25 cellular contexts compared by ENCODE assay signal in genomic region chr14:21654215-21654614, GRCh38. TPM values are rescaled to one million over a fixed set of nuclear protein-coding genes. Genes with fewer than 3 reads are reported as not detected.
DNase-seq lines count a peak whose midpoint lies in the region; ATAC-seq, FAIRE-seq and TF ChIP-seq lines count a peak whose summit lies in the region.
"Had no signal": no experiment of that assay in that cellular context is flagged by ENCODE, and none has a peak within 500 bp of the region (broad histone marks: within the 10 kb centered on the region; RNA-seq: fewer than 3 reads in every experiment).

No MANE protein-coding gene starts in this region.

- BruUV-seq in HepG2 (replicated peaks; lab: Mats Ljungman, UMichigan) = no TSS peak

- H3K4me2 ChIP-seq in HepG2 (ENCODE audit: low read depth, low read length) = no peak overlapping the region

- H3K27ac Mint-ChIP-seq in glutamatergic neuron (ENCODE audit: unreplicated experiment) = no peak overlapping the region
- H3K27ac Mint-ChIP-seq: CD4-positive, alpha-beta memory T cell had no signal

- WGBS in HepG2 (ENCODE audit: low lambda C conversion rate) = 46% methylated on average over 5 of the region's 5 CpGs
- WGBS in right lobe of liver (ENCODE audit: insufficient coverage, low coverage, low lambda C conversion rate, missing lambda C conversion rate) = 79% methylated on average over 5 of the region's 5 CpGs

- H3K9ac ChIP-seq in HepG2 (ENCODE audit: insufficient read depth, low read depth, low read length) (no peak overlapping the region), colonic mucosa (ENCODE audit: low read depth in 2 of 2, low read length in 2 of 2) (no peak overlapping the region)
- H3K9ac ChIP-seq: GM23248 had no signal

- H3K36me3 Mint-ChIP-seq in glutamatergic neuron (ENCODE audit: unreplicated experiment) = no peaks in the 10 kb centered on the region
- H3K36me3 Mint-ChIP-seq: CD4-positive, alpha-beta memory T cell had no signal

- no peak overlapping the region for H3K27ac ChIP-seq in HepG2 (ENCODE audit: extremely low read length, insufficient read depth, low read length)
- H3K27ac ChIP-seq in right lobe of liver = no peak overlapping the region
- H3K27ac ChIP-seq in colonic mucosa = peak overlapping the region; percentile 7
- H3K27ac ChIP-seq: 22Rv1, GM23248 had no signal

- H3K36me3 ChIP-seq in HepG2 (replicated peaks in 1 of 2; ENCODE audit: control insufficient read depth in 1 of 2, insufficient read depth in 2 of 2, low read length in 2 of 2) (no peaks in the 10 kb centered on the region), right lobe of liver (no peaks in the 10 kb centered on the region), colonic mucosa (no peaks in the 10 kb centered on the region)

- CTCF ChIA-PET in HepG2 (lab: Yijun Ruan, JAX; ENCODE audit: low intra/inter-chr PET ratio, low total read pairs) = no interaction called here

- no peak for TF ChIP-seq RAD21 in HepG2 (CRISPR knock-in tag; IDR thresholded peaks at IDR 0.05)

- H3K9me3 Mint-ChIP-seq in glutamatergic neuron (ENCODE audit: unreplicated experiment) = peaks cover 3% of the 10 kb centered on the region

- intact Hi-C loops in HepG2 (cut with micrococcal nuclease; ENCODE audit: unreplicated experiment) (no loop called here), right lobe of liver (cut with DNase I) (no loop called here), colonic mucosa (cut with DNase I) (no loop called here)

- POLR2A ChIA-PET in HepG2 (lab: Yijun Ruan, JAX) = no interaction called here

- H3K4me3 Mint-ChIP-seq in glutamatergic neuron (ENCODE audit: unreplicated experiment) = no peak overlapping the region
- H3K4me3 Mint-ChIP-seq: CD4-positive, alpha-beta memory T cell had no signal

- DNase-seq in HepG2 (ENCODE audit: low spot score) (no peak), right lobe of liver (no peak), colonic mucosa (no peak), urothelium cell line (ENCODE audit: low spot score) (no peak), glutamatergic neuron (no peak)
- DNase-seq: ACHN; C1 segment of cervical spinal cord; Calu3; CD4-positive, alpha-beta memory T cell; COR-L47; DMS53; DMS79 treated with DMSO at 0.1 percent for 48 hours; GF-D8; GM23248; H7; HCEC 1CT had no signal

- TF ChIP-seq POLR2A in HepG2 (IDR thresholded peaks at IDR 0.05; ENCODE audit: insufficient read depth in 1 of 2, low read depth in 2 of 2, low read length in 2 of 2) (no peak), right lobe of liver (IDR thresholded peaks at IDR 0.05) (no peak)

- H3K27me3 Mint-ChIP-seq in glutamatergic neuron (ENCODE audit: unreplicated experiment) = no peaks in the 10 kb centered on the region

- in situ Hi-C loops in HepG2 (cut with HindIII; ENCODE audit: extremely low pct_ligation_motif_present, low pct_unique_long_range_greater_than_20kb) = no loop called here

- H3K79me2 ChIP-seq in HepG2 (ENCODE audit: insufficient read depth, low read length) = no peaks in the 10 kb centered on the region

- TF ChIP-seq EP300 in HepG2 (IDR thresholded peaks at IDR 0.05; ENCODE audit: low read depth in 2 of 2, low read length in 2 of 2) (no peak), HepG2 (CRISPR knock-in tag; IDR thresholded peaks at IDR 0.05; ENCODE audit: borderline replicate concordance) (no peak)

- no peaks in the 10 kb centered on the region for H3K4me1 ChIP-seq in HepG2 (ENCODE audit: insufficient read depth, low read length)
- H3K4me1 ChIP-seq in right lobe of liver = no peaks in the 10 kb centered on the region
- no peaks in the 10 kb centered on the region for H3K4me1 ChIP-seq in colonic mucosa

- H3K9me3 ChIP-seq in HepG2 (ENCODE audit: low read length) (no peaks in the 10 kb centered on the region), right lobe of liver (no peaks in the 10 kb centered on the region), colonic mucosa (no peaks in the 10 kb centered on the region)

- no peak overlapping the region for H2AFZ ChIP-seq in HepG2 (ENCODE audit: low read length)
- H2AFZ ChIP-seq: GM23248 had no signal

- no peak for ATAC-seq in HepG2
- ATAC-seq in right lobe of liver = no peak
- no peak for ATAC-seq in GM19455 (IDR thresholded peaks at IDR 0.05; ENCODE audit: unreplicated experiment)

- no peak for TF ChIP-seq CTCF in HepG2 (CRISPR knock-in tag; IDR thresholded peaks at IDR 0.05)
- TF ChIP-seq CTCF in right lobe of liver (IDR thresholded peaks at IDR 0.05) = no peak
- no peak for TF ChIP-seq CTCF in colonic mucosa (IDR thresholded peaks at IDR 0.05)
- no peak for TF ChIP-seq CTCF in glutamatergic neuron (IDR thresholded peaks at IDR 0.05; ENCODE audit: partially characterized antibody, unreplicated experiment)

- H3K4me1 Mint-ChIP-seq in glutamatergic neuron (ENCODE audit: low read depth, unreplicated experiment) = no peaks in the 10 kb centered on the region
- H3K4me1 Mint-ChIP-seq: CD4-positive, alpha-beta memory T cell had no signal

- no peaks in the 10 kb centered on the region; a peak in 1 of 5 replicates for H3K27me3 ChIP-seq in HepG2 (ENCODE audit: control insufficient read depth in 1 of 2, insufficient read depth in 2 of 2, low read length in 2 of 2)
- no peaks in the 10 kb centered on the region for H3K27me3 ChIP-seq in right lobe of liver
- H3K27me3 ChIP-seq in colonic mucosa = no peaks in the 10 kb centered on the region

- H4K20me1 ChIP-seq in HepG2 (ENCODE audit: insufficient read depth, low read length) = no peaks in the 10 kb centered on the region

- FAIRE-seq in HepG2 (lab: Jason Lieb, UNC) (no peak), urothelium cell line (lab: Jason Lieb, UNC) (peak; percentile 32)
- FAIRE-seq: A204.1, GM12891, GM18507, H1 had no signal

- H3K4me3 ChIP-seq in HepG2 (replicated peaks in 1 of 3; ENCODE audit: insufficient read depth in 1 of 3, low read depth in 2 of 3, low read length in 3 of 3) = no peak overlapping the region
- no peak overlapping the region for H3K4me3 ChIP-seq in right lobe of liver
- no peak overlapping the region for H3K4me3 ChIP-seq in colonic mucosa
- H3K4me3 ChIP-seq: GM23248 had no signal

RNA-seq across cellular contexts. Expression of gene OR4E2, which starts 0.6 kb away (rescaled TPM):
- total RNA-seq in HepG2 (2016; rRNA removed; fragmentation: Illumina TruSeq; extraction: Trizol) = not detected in 2 replicates
- total RNA-seq in HepG2 (2016; cell fraction: cytosol; rRNA removed; fragmentation: Illumina TruSeq; extraction: Trizol; ENCODE audit: low read depth) = not detected in 2 replicates
- not detected in 2 replicates for total RNA-seq in HepG2 (2016; cell fraction: insoluble cytoplasmic fraction; rRNA removed; fragmentation: Illumina TruSeq; extraction: Trizol)
- not detected in 2 replicates for total RNA-seq in HepG2 (2016; cell fraction: membrane; rRNA removed; fragmentation: Illumina TruSeq; extraction: Trizol)
- not detected in 2 replicates for total RNA-seq in HepG2 (2016; cell fraction: nucleus; rRNA removed; fragmentation: Illumina TruSeq; extraction: Trizol)
- polyA plus RNA-seq in HepG2 (2011; rRNA removed) = not detected in 2 replicates
- polyA plus RNA-seq in HepG2 (2011; cell fraction: cytosol; rRNA removed) = not detected in 2 replicates
- not detected in 2 replicates for polyA plus RNA-seq in HepG2 (2011; cell fraction: nucleus; rRNA removed)
- polyA plus RNA-seq in HepG2 (2012) = not detected in 2 replicates
- polyA plus RNA-seq in HepG2 (2016; cell fraction: cytosol; fragmentation: Illumina TruSeq; extraction: Trizol; ENCODE audit: low read depth) = not detected in 2 replicates
- not detected in 2 replicates for polyA plus RNA-seq in HepG2 (2016; cell fraction: insoluble cytoplasmic fraction; fragmentation: Illumina TruSeq; extraction: Trizol; ENCODE audit: low read depth)
- polyA plus RNA-seq in HepG2 (2016; cell fraction: membrane; fragmentation: Illumina TruSeq; extraction: Trizol; ENCODE audit: low read depth) = not detected in 2 replicates
- polyA plus RNA-seq in HepG2 (2016; cell fraction: nucleus; fragmentation: Illumina TruSeq; extraction: Trizol; ENCODE audit: insufficient read depth, low read depth) = not detected in 2 replicates
- polyA minus RNA-seq in HepG2 (2011; rRNA and poly(A)+ RNA removed; ENCODE audit: low replicate concordance) = not detected in 2 replicates
- not detected in 2 replicates for polyA minus RNA-seq in HepG2 (2011; cell fraction: cytosol; rRNA and poly(A)+ RNA removed)
- polyA minus RNA-seq in HepG2 (2011; cell fraction: nucleus; rRNA and poly(A)+ RNA removed) = not detected in 2 replicates
- not detected for total RNA-seq in right lobe of liver
- total RNA-seq in colonic mucosa = not detected
- total RNA-seq in glutamatergic neuron (ENCODE audit: unreplicated experiment) = not detected
- total RNA-seq: Calu3; CD4-positive, alpha-beta memory T cell; Daoy; G401; GM23248; H1; H7 had no signal
- polyA plus RNA-seq: BJ; CD4-positive, alpha-beta memory T cell; GM23248; H1 had no signal

RNA-seq across cellular contexts. Expression of gene OR4E1, which starts 19.4 kb away (rescaled TPM):
- total RNA-seq in HepG2 (2016; rRNA removed; fragmentation: Illumina TruSeq; extraction: Trizol) (not detected in 2 replicates), right lobe of liver (not detected), colonic mucosa (under 1 TPM in 1 of 2 donors, not detected in 1; 0.05 TPM), glutamatergic neuron (ENCODE audit: unreplicated experiment) (not detected)
- not detected in 2 replicates for total RNA-seq in HepG2 (2016; cell fraction: cytosol; rRNA removed; fragmentation: Illumina TruSeq; extraction: Trizol; ENCODE audit: low read depth)
- not detected in 2 replicates for total RNA-seq in HepG2 (2016; cell fraction: insoluble cytoplasmic fraction; rRNA removed; fragmentation: Illumina TruSeq; extraction: Trizol)
- not detected in 2 replicates for total RNA-seq in HepG2 (2016; cell fraction: membrane; rRNA removed; fragmentation: Illumina TruSeq; extraction: Trizol)
- not detected in 2 replicates for total RNA-seq in HepG2 (2016; cell fraction: nucleus; rRNA removed; fragmentation: Illumina TruSeq; extraction: Trizol)
- polyA plus RNA-seq in HepG2 (2011; rRNA removed) = not detected in 2 replicates
- polyA plus RNA-seq in HepG2 (2011; cell fraction: cytosol; rRNA removed) = not detected in 2 replicates
- polyA plus RNA-seq in HepG2 (2011; cell fraction: nucleus; rRNA removed) = not detected in 2 replicates
- not detected in 2 replicates for polyA plus RNA-seq in HepG2 (2012)
- polyA plus RNA-seq in HepG2 (2016; cell fraction: cytosol; fragmentation: Illumina TruSeq; extraction: Trizol; ENCODE audit: low read depth) = not detected in 2 replicates
- polyA plus RNA-seq in HepG2 (2016; cell fraction: insoluble cytoplasmic fraction; fragmentation: Illumina TruSeq; extraction: Trizol; ENCODE audit: low read depth) = not detected in 2 replicates
- polyA plus RNA-seq in HepG2 (2016; cell fraction: membrane; fragmentation: Illumina TruSeq; extraction: Trizol; ENCODE audit: low read depth) = not detected in 2 replicates
- not detected in 2 replicates for polyA plus RNA-seq in HepG2 (2016; cell fraction: nucleus; fragmentation: Illumina TruSeq; extraction: Trizol; ENCODE audit: insufficient read depth, low read depth)
- polyA minus RNA-seq in HepG2 (2011; rRNA and poly(A)+ RNA removed; ENCODE audit: low replicate concordance) = not detected in 2 replicates
- not detected in 2 replicates for polyA minus RNA-seq in HepG2 (2011; cell fraction: cytosol; rRNA and poly(A)+ RNA removed)
- polyA minus RNA-seq in HepG2 (2011; cell fraction: nucleus; rRNA and poly(A)+ RNA removed) = not detected in 2 replicates
- total RNA-seq: Calu3; CD4-positive, alpha-beta memory T cell; Daoy; G401; GM23248; H1; H7 had no signal
- polyA plus RNA-seq: BJ, GM23248, H1 had no signal

RNA-seq across cellular contexts. Expression of gene OR10G2, which starts 19.5 kb away (rescaled TPM):
- not detected in 2 replicates for total RNA-seq in HepG2 (2016; rRNA removed; fragmentation: Illumina TruSeq; extraction: Trizol)
- not detected in 2 replicates for total RNA-seq in HepG2 (2016; cell fraction: cytosol; rRNA removed; fragmentation: Illumina TruSeq; extraction: Trizol; ENCODE audit: low read depth)
- total RNA-seq in HepG2 (2016; cell fraction: insoluble cytoplasmic fraction; rRNA removed; fragmentation: Illumina TruSeq; extraction: Trizol) = not detected in 2 replicates
- total RNA-seq in HepG2 (2016; cell fraction: membrane; rRNA removed; fragmentation: Illumina TruSeq; extraction: Trizol) = not detected in 2 replicates
- not detected in 2 replicates for total RNA-seq in HepG2 (2016; cell fraction: nucleus; rRNA removed; fragmentation: Illumina TruSeq; extraction: Trizol)
- polyA plus RNA-seq in HepG2 (2011; rRNA removed) = not detected in 2 replicates
- polyA plus RNA-seq in HepG2 (2011; cell fraction: cytosol; rRNA removed) = not detected in 2 replicates
- not detected in 2 replicates for polyA plus RNA-seq in HepG2 (2011; cell fraction: nucleus; rRNA removed)
- not detected in 2 replicates for polyA plus RNA-seq in HepG2 (2012)
- not detected in 2 replicates for polyA plus RNA-seq in HepG2 (2016; cell fraction: cytosol; fragmentation: Illumina TruSeq; extraction: Trizol; ENCODE audit: low read depth)
- not detected in 2 replicates for polyA plus RNA-seq in HepG2 (2016; cell fraction: insoluble cytoplasmic fraction; fragmentation: Illumina TruSeq; extraction: Trizol; ENCODE audit: low read depth)
- not detected in 2 replicates for polyA plus RNA-seq in HepG2 (2016; cell fraction: membrane; fragmentation: Illumina TruSeq; extraction: Trizol; ENCODE audit: low read depth)
- not detected in 2 replicates for polyA plus RNA-seq in HepG2 (2016; cell fraction: nucleus; fragmentation: Illumina TruSeq; extraction: Trizol; ENCODE audit: insufficient read depth, low read depth)
- polyA minus RNA-seq in HepG2 (2011; rRNA and poly(A)+ RNA removed; ENCODE audit: low replicate concordance) = not detected in 2 replicates
- not detected in 2 replicates for polyA minus RNA-seq in HepG2 (2011; cell fraction: cytosol; rRNA and poly(A)+ RNA removed)
- polyA minus RNA-seq in HepG2 (2011; cell fraction: nucleus; rRNA and poly(A)+ RNA removed) = not detected in 2 replicates
- not detected for total RNA-seq in right lobe of liver
- not detected for total RNA-seq in colonic mucosa
- total RNA-seq in glutamatergic neuron (ENCODE audit: unreplicated experiment) = not detected
- total RNA-seq: Calu3; CD4-positive, alpha-beta memory T cell; Daoy; G401; GM23248; H1; H7 had no signal
- polyA plus RNA-seq: BJ; CD4-positive, alpha-beta memory T cell; GM23248; H1 had no signal
